In genomic region chr3:195012100-195012499, GRCh38 we compare ENCODE assay signal across 17 cellular contexts.
"Had no signal": no experiment of that assay in that cellular context is flagged by ENCODE, and none has a peak within 500 bp of the region (broad histone marks: within the 10 kb centered on the region; RNA-seq: fewer than 3 reads in every experiment).

No MANE protein-coding gene starts in this region.

- H2AFZ ChIP-seq: parathyroid adenoma had no signal

- H3K27ac Mint-ChIP-seq: activated naive CD4-positive, alpha-beta T cell treated with anti-CD3 and anti-CD28 coated beads for 36 hours; activated naive CD8-positive, alpha-beta T cell treated with anti-CD3 and anti-CD28 coated beads, Interleukin-2, amount 50 U/mL, for 24 hours; naive thymus-derived CD8-positive, alpha-beta T cell had no signal

- H3K9me3 ChIP-seq: ascending aorta, esophagus muscularis mucosa, left lung, mucosa of descending colon, neutrophil, right atrium auricular region, thoracic aorta had no signal

- FAIRE-seq: endometrium, keratinocyte, small intestine had no signal

- DNase-seq: activated naive CD4-positive, alpha-beta T cell treated with anti-CD3 and anti-CD28 coated beads for 36 hours; activated naive CD8-positive, alpha-beta T cell treated with anti-CD3 and anti-CD28 coated beads, Interleukin-2, amount 50 U/mL, for 24 hours; activated T-cell treated with anti-CD3 and anti-CD28 coated beads for 4 hours; mucosa of descending colon; naive thymus-derived CD8-positive, alpha-beta T cell; small intestine; stimulated activated CD4-positive, alpha-beta T cell treated with anti-CD3 and anti-CD28 coated beads, Interleukin-4, amount 100 ng/mL, for 4 hours had no signal

- H3K4me1 ChIP-seq: ascending aorta, esophagus muscularis mucosa, parathyroid adenoma, right atrium auricular region had no signal

- H3K79me2 ChIP-seq: parathyroid adenoma had no signal

- H3K4me3 ChIP-seq: ascending aorta, esophagus muscularis mucosa, left lung, mucosa of descending colon, right atrium auricular region, thoracic aorta had no signal

- H3K36me3 Mint-ChIP-seq: naive thymus-derived CD8-positive, alpha-beta T cell had no signal

- H3K9ac ChIP-seq: parathyroid adenoma had no signal

- H3K27ac ChIP-seq: ascending aorta, esophagus muscularis mucosa, left lung, neutrophil, parathyroid adenoma, right atrium auricular region, thoracic aorta had no signal

- H3K27me3 ChIP-seq: ascending aorta, esophagus muscularis mucosa, left lung, neutrophil, right atrium auricular region had no signal

- H3K4me3 Mint-ChIP-seq: activated naive CD4-positive, alpha-beta T cell treated with anti-CD3 and anti-CD28 coated beads for 36 hours; activated naive CD8-positive, alpha-beta T cell treated with anti-CD3 and anti-CD28 coated beads, Interleukin-2, amount 50 U/mL, for 24 hours; naive thymus-derived CD8-positive, alpha-beta T cell had no signal

- H3K27me3 Mint-ChIP-seq: activated naive CD8-positive, alpha-beta T cell treated with anti-CD3 and anti-CD28 coated beads, Interleukin-2, amount 50 U/mL, for 24 hours had no signal

- ATAC-seq: activated CD4-positive, CD25-positive, alpha-beta regulatory T cell treated with anti-CD3 and anti-CD28 coated beads, Interleukin-2, amount 50 U/mL, for 24 hours; activated naive CD8-positive, alpha-beta T cell treated with anti-CD3 and anti-CD28 coated beads, Interleukin-2, amount 50 U/mL, for 24 hours; left lung; mucosa of descending colon; naive thymus-derived CD8-positive, alpha-beta T cell had no signal

- H3K36me3 ChIP-seq: ascending aorta, esophagus muscularis mucosa, left lung, neutrophil, right atrium auricular region, thoracic aorta had no signal

- H3K9me3 Mint-ChIP-seq: activated naive CD4-positive, alpha-beta T cell treated with anti-CD3 and anti-CD28 coated beads for 36 hours; activated naive CD8-positive, alpha-beta T cell treated with anti-CD3 and anti-CD28 coated beads, Interleukin-2, amount 50 U/mL, for 24 hours; naive thymus-derived CD8-positive, alpha-beta T cell had no signal
